ENCODE assay signal across 26 cellular contexts in genomic region chr1:48556161-48556850, GRCh38.
"Had no signal": no experiment of that assay in that cellular context is flagged by ENCODE, and none has a peak within 500 bp of the region (broad histone marks: within the 10 kb centered on the region; RNA-seq: fewer than 3 reads in every experiment).

No MANE protein-coding gene starts in this region.

- H3K4me3 ChIP-seq: breast epithelium, heart left ventricle, right atrium auricular region, thoracic aorta had no signal

- H3K9ac ChIP-seq: parathyroid adenoma had no signal

- H2AFZ ChIP-seq: parathyroid adenoma had no signal

- H3K4me3 Mint-ChIP-seq: activated naive CD4-positive, alpha-beta T cell treated with anti-CD3 and anti-CD28 coated beads, Interleukin-2, amount 10 ng/mL, durations not matched to agents 7 days and 5 days; central memory CD8-positive, alpha-beta T cell; dendritic cell treated with granulocyte-macrophage colony-stimulating factor and Interleukin-4, amounts not matched to agents 40 ng/mL and 50 ng/mL, for 4 days; immature natural killer cell; mesothelial cell of epicardium; naive thymus-derived CD4-positive, alpha-beta T cell; neural crest cell; T-helper 2 cell treated with Interferon-gamma antibody and Interleukin-4, amounts not matched to agents 5 μg/mL and 100 μg/mL, for 36 hours had no signal

- H3K36me3 ChIP-seq: breast epithelium, heart left ventricle, right atrium auricular region, thoracic aorta had no signal

- ATAC-seq: activated CD4-positive, CD25-positive, alpha-beta regulatory T cell treated with anti-CD3 and anti-CD28 coated beads, Interleukin-2, amount 50 U/mL, for 24 hours; heart left ventricle; naive thymus-derived CD4-positive, alpha-beta T cell had no signal

- H3K4me1 Mint-ChIP-seq: activated naive CD4-positive, alpha-beta T cell treated with anti-CD3 and anti-CD28 coated beads, Interleukin-2, amount 10 ng/mL, durations not matched to agents 7 days and 5 days; central memory CD8-positive, alpha-beta T cell; immature natural killer cell; mesothelial cell of epicardium; neural crest cell had no signal

- H3K36me3 Mint-ChIP-seq: activated naive CD4-positive, alpha-beta T cell treated with anti-CD3 and anti-CD28 coated beads, Interleukin-2, amount 10 ng/mL, durations not matched to agents 7 days and 5 days; immature natural killer cell; mesothelial cell of epicardium; naive thymus-derived CD4-positive, alpha-beta T cell had no signal

- H3K9me3 ChIP-seq: breast epithelium, heart left ventricle, right atrium auricular region, thoracic aorta had no signal

- DNase-seq: activated CD4-positive, alpha-beta T cell treated with anti-CD3 and anti-CD28 coated beads for 48 hours; activated CD4-positive, alpha-beta T cell treated with anti-CD3 and anti-CD28 coated beads, Interleukin-2, amount 50 U/mL, for 48 hours; activated CD8-positive, alpha-beta memory T cell treated with anti-CD3 and anti-CD28 coated beads for 24 hours; activated gamma-delta T cell; activated naive CD4-positive, alpha-beta T cell treated with anti-CD3 and anti-CD28 coated beads, Interleukin-2, amount 10 ng/mL, durations not matched to agents 7 days and 5 days; amniotic stem cell; heart left ventricle; hypothalamus; immature natural killer cell; kidney; naive thymus-derived CD4-positive, alpha-beta T cell; nucleus accumbens; stimulated activated CD4-positive, alpha-beta T cell treated with anti-CD3 and anti-CD28 coated beads, Interleukin-2, amount 100 ng/mL, for 48 hours; stimulated activated naive CD4-positive, alpha-beta T cell treated with Interleukin-2 at 50 U/mL for 16 hours; T-helper 1 cell; trophoblast cell had no signal

- H3K27ac ChIP-seq: heart left ventricle, parathyroid adenoma, right atrium auricular region, thoracic aorta had no signal

- H3K27ac Mint-ChIP-seq: activated naive CD4-positive, alpha-beta T cell treated with anti-CD3 and anti-CD28 coated beads, Interleukin-2, amount 10 ng/mL, durations not matched to agents 7 days and 5 days; dendritic cell treated with granulocyte-macrophage colony-stimulating factor and Interleukin-4, amounts not matched to agents 40 ng/mL and 50 ng/mL, for 4 days; immature natural killer cell; mesothelial cell of epicardium; naive thymus-derived CD4-positive, alpha-beta T cell; T-helper 2 cell treated with Interferon-gamma antibody and Interleukin-4, amounts not matched to agents 5 μg/mL and 100 μg/mL, for 36 hours had no signal

- H3K4me1 ChIP-seq: breast epithelium, parathyroid adenoma had no signal

- H3K9me3 Mint-ChIP-seq: activated naive CD4-positive, alpha-beta T cell treated with anti-CD3 and anti-CD28 coated beads, Interleukin-2, amount 10 ng/mL, durations not matched to agents 7 days and 5 days; central memory CD8-positive, alpha-beta T cell; dendritic cell treated with granulocyte-macrophage colony-stimulating factor and Interleukin-4, amounts not matched to agents 40 ng/mL and 50 ng/mL, for 4 days; immature natural killer cell; mesothelial cell of epicardium; neural crest cell; T-helper 2 cell treated with Interferon-gamma antibody and Interleukin-4, amounts not matched to agents 5 μg/mL and 100 μg/mL, for 36 hours had no signal

- H3K27me3 ChIP-seq: breast epithelium, heart left ventricle, right atrium auricular region had no signal

- H3K79me2 ChIP-seq: parathyroid adenoma had no signal

- H3K27me3 Mint-ChIP-seq: activated naive CD4-positive, alpha-beta T cell treated with anti-CD3 and anti-CD28 coated beads, Interleukin-2, amount 10 ng/mL, durations not matched to agents 7 days and 5 days had no signal
